In the genomic region with DNA sequence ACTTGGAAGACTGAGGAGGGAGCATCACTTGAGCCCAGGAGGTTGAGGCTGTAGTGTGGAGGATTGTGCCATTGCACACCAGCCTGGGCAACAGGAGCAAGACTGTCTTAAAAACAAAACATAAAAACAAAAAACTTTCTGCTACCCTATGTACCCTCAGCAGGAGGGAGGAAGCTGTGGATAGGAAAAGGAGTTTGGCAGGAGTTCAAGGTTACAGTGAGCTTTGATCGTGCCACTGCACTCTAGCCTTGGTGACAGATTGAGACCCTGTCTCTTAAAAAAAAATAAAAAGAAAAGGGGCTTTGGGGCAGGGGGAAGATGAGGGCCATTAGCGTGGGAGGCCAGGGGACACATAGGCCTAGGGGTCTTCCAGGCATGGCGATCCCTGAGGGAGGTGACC, we compare ENCODE assay signal across 2 cellular contexts.
TF ChIP-seq lines count a peak whose summit lies in the region.

No MANE protein-coding gene starts in this region.

TF ChIP-seq in HepG2, 621 proteins besides CTCF, POLR2A, EP300 and RAD21 (continued from another document):
- TF ChIP-seq, protein P1, sequence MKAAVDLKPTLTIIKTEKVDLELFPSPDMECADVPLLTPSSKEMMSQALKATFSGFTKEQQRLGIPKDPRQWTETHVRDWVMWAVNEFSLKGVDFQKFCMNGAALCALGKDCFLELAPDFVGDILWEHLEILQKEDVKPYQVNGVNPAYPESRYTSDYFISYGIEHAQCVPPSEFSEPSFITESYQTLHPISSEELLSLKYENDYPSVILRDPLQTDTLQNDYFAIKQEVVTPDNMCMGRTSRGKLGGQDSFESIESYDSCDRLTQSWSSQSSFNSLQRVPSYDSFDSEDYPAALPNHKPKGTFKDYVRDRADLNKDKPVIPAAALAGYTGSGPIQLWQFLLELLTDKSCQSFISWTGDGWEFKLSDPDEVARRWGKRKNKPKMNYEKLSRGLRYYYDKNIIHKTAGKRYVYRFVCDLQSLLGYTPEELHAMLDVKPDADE (CRISPR knock-in tag; IDR thresholded peaks at IDR 0.05) = no peak
- TF ChIP-seq, protein P2, sequence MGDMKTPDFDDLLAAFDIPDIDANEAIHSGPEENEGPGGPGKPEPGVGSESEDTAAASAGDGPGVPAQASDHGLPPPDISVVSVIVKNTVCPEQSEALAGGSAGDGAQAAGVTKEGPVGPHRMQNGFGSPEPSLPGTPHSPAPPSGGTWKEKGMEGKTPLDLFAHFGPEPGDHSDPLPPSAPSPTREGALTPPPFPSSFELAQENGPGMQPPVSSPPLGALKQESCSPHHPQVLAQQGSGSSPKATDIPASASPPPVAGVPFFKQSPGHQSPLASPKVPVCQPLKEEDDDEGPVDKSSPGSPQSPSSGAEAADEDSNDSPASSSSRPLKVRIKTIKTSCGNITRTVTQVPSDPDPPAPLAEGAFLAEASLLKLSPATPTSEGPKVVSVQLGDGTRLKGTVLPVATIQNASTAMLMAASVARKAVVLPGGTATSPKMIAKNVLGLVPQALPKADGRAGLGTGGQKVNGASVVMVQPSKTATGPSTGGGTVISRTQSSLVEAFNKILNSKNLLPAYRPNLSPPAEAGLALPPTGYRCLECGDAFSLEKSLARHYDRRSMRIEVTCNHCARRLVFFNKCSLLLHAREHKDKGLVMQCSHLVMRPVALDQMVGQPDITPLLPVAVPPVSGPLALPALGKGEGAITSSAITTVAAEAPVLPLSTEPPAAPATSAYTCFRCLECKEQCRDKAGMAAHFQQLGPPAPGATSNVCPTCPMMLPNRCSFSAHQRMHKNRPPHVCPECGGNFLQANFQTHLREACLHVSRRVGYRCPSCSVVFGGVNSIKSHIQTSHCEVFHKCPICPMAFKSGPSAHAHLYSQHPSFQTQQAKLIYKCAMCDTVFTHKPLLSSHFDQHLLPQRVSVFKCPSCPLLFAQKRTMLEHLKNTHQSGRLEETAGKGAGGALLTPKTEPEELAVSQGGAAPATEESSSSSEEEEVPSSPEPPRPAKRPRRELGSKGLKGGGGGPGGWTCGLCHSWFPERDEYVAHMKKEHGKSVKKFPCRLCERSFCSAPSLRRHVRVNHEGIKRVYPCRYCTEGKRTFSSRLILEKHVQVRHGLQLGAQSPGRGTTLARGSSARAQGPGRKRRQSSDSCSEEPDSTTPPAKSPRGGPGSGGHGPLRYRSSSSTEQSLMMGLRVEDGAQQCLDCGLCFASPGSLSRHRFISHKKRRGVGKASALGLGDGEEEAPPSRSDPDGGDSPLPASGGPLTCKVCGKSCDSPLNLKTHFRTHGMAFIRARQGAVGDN (CRISPR knock-in tag; IDR thresholded peaks at IDR 0.05) = no peak
- TF ChIP-seq ZNF557 (CRISPR knock-in tag; IDR thresholded peaks at IDR 0.05) = no peak
- peak; percentile 62 for TF ChIP-seq RARA (CRISPR knock-in tag; IDR thresholded peaks at IDR 0.05)
- TF ChIP-seq, protein P3, sequence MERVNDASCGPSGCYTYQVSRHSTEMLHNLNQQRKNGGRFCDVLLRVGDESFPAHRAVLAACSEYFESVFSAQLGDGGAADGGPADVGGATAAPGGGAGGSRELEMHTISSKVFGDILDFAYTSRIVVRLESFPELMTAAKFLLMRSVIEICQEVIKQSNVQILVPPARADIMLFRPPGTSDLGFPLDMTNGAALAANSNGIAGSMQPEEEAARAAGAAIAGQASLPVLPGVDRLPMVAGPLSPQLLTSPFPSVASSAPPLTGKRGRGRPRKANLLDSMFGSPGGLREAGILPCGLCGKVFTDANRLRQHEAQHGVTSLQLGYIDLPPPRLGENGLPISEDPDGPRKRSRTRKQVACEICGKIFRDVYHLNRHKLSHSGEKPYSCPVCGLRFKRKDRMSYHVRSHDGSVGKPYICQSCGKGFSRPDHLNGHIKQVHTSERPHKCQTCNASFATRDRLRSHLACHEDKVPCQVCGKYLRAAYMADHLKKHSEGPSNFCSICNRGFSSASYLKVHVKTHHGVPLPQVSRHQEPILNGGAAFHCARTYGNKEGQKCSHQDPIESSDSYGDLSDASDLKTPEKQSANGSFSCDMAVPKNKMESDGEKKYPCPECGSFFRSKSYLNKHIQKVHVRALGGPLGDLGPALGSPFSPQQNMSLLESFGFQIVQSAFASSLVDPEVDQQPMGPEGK (CRISPR knock-in tag; IDR thresholded peaks at IDR 0.05) = no peak
- TF ChIP-seq PLRG1 (conservative IDR thresholded peaks at IDR 0.05) = no peak
- no peak for TF ChIP-seq ZFYVE20 (CRISPR knock-in tag; IDR thresholded peaks at IDR 0.05; ENCODE audit: borderline replicate concordance, low read depth)
- no peak for TF ChIP-seq ZNF296 (CRISPR knock-in tag; conservative IDR thresholded peaks at IDR 0.05)
- 0 out of 2 replicates have a peak, but pooled peaks have one; percentile 33 for TF ChIP-seq GATAD2A (CRISPR knock-in tag; IDR thresholded peaks at IDR 0.05)
- no peak for TF ChIP-seq HMG20B (CRISPR knock-in tag; conservative IDR thresholded peaks at IDR 0.05)
- TF ChIP-seq ZNF768 (CRISPR knock-in tag; IDR thresholded peaks at IDR 0.05) = no peak
- TF ChIP-seq MIER3 (CRISPR knock-in tag; IDR thresholded peaks at IDR 0.05; ENCODE audit: borderline replicate concordance) = no peak
- no peak for TF ChIP-seq ZNF549 (CRISPR knock-in tag; IDR thresholded peaks at IDR 0.05)
- peak; percentile 10; the same call in 1 of the 2 replicates for TF ChIP-seq HNF4A (CRISPR knock-in tag; IDR thresholded peaks at IDR 0.05)
- TF ChIP-seq RXRB (CRISPR knock-in tag; IDR thresholded peaks at IDR 0.05; ENCODE audit: borderline replicate concordance) = no peak

TF ChIP-seq in HEK293, 187 proteins besides CTCF, POLR2A, EP300 and RAD21 (continued from another document):
- TF ChIP-seq, protein P4, sequence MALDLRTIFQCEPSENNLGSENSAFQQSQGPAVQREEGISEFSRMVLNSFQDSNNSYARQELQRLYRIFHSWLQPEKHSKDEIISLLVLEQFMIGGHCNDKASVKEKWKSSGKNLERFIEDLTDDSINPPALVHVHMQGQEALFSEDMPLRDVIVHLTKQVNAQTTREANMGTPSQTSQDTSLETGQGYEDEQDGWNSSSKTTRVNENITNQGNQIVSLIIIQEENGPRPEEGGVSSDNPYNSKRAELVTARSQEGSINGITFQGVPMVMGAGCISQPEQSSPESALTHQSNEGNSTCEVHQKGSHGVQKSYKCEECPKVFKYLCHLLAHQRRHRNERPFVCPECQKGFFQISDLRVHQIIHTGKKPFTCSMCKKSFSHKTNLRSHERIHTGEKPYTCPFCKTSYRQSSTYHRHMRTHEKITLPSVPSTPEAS (tag by site-specific recombination; IDR thresholded peaks at IDR 0.05) = no peak
- peak; percentile 42 for TF ChIP-seq ZIC2 (tag by site-specific recombination; IDR thresholded peaks at IDR 0.05)
